ENCODE assay signal across 8 cellular contexts in the genomic region with DNA sequence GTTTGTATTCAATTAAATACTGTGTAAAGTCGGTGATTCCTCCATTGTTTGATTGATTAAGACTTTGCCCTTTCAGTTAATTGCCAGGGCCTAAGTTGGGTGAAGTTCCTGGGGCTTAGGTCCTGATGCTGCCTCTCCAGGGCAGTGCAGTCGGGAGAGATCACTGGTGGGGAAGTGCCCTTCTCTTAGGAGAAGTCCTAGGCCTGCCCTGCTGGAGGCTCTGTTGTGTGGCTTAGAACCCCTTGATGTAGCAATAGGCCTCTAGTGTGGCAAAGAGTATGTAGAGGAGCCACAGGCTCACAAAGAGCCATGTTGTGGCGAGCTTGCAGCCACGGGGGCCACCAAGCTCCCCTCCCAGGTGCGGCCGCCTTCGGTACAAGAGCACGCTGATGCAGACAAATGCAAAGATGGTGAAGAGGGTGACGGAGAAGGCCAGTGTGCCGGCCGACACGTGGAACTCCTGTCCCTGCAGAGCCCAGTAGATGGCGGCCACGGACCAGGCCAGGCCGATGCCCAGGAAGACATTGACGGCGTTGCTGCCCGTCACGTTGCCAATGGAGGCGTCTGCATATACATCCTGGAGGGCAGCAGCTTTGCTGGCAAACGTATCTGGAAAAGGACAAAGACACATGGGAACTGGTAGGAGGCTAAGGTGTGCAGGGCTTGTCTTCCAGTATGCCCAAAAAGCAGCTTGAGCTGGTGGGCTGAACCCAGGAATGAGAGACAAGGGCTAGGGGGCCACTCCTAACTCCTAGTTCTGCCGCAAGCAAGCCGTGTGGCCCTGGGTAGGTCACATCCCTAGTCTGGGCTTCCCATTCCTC.
A peak's percentile ranks its signal among the peaks of the same experiment; 100 is the strongest.
DNase-seq lines count a peak whose midpoint lies in the region; ATAC-seq and TF ChIP-seq lines count a peak whose summit lies in the region.

No MANE protein-coding gene starts in this region.

- H3K9me3 ChIP-seq in right lobe of liver = no peaks in the 10 kb centered on the region

- peaks cover 0 to 11% (median 0%) of the 10 kb centered on the region in 4 donors for H3K4me1 ChIP-seq in right lobe of liver

- H3K36me3 ChIP-seq in right lobe of liver = no peaks in the 10 kb centered on the region

- peak; percentile 83 to 92 (median 88) for TF ChIP-seq CTCF in right lobe of liver (IDR thresholded peaks at IDR 0.05)

- no peak overlapping the region for H3K27ac ChIP-seq in right lobe of liver

- H3K4me3 ChIP-seq in right lobe of liver = no peak overlapping the region

- peak; percentile 79 for DNase-seq in COR-L47 (lab: John Stamatoyannopoulos, UW)
- peak; percentile 83 for DNase-seq in HT1080 (ENCODE audit: low read depth)
- DNase-seq in NOMO-1 treated with DMSO at 0.1 percent for 48 hours (lab: John Stamatoyannopoulos, UW; ENCODE audit: unreplicated experiment) = peak; percentile 58
- peak; percentile 85 for DNase-seq in dermis blood vessel endothelial cell
- DNase-seq in right lobe of liver = peak; percentile 81 to 85 (median 84)
- no peak for DNase-seq in KG1 (lab: John Stamatoyannopoulos, UW)

- ATAC-seq in right lobe of liver (peak; percentile 98 to 99 (median 99)), GM18519 (IDR thresholded peaks at IDR 0.05; ENCODE audit: low FRiP score, unreplicated experiment) (no peak), HG02884 (IDR thresholded peaks at IDR 0.05; ENCODE audit: unreplicated experiment) (no peak)

- intact Hi-C loops in right lobe of liver (cut with DNase I) = loop anchor here in 1 of 2 donors (10.0 kb wide), 1 partner anchor 269 kb away; no protein-coding TSS in a partner anchor

- 32% methylated on average over 14 of the region's 23 CpGs for WGBS in right lobe of liver (ENCODE audit: insufficient coverage, low coverage, low lambda C conversion rate, missing lambda C conversion rate)

- H3K27me3 ChIP-seq in right lobe of liver = no peaks in the 10 kb centered on the region

- TF ChIP-seq POLR2A in right lobe of liver (IDR thresholded peaks at IDR 0.05) = no peak

Comparison
In these comparisons a context has a peak if more than half of its experiments do, and no peak if none do; other contexts are left out.
1. ATAC-seq: peak in right lobe of liver (4 of 4); none in GM18519 (single experiment) and HG02884 (single experiment).